ENCODE assay signal across 11 cellular contexts in genomic region chr4:124061413-124061812, GRCh38.
DNase-seq lines count a peak whose midpoint lies in the region; ATAC-seq, FAIRE-seq and TF ChIP-seq lines count a peak whose summit lies in the region.
"Had no signal": no experiment of that assay in that cellular context is flagged by ENCODE, and none has a peak within 500 bp of the region (broad histone marks: within the 10 kb centered on the region; RNA-seq: fewer than 3 reads in every experiment).

No MANE protein-coding gene starts in this region.

- TF ChIP-seq CTCF in endothelial cell of umbilical vein (IDR thresholded peaks at IDR 0.05; ENCODE audit: extremely low read depth in 1 of 2, insufficient read depth in 1 of 2, low read depth in 1 of 2, low read length in 2 of 2) (no peak), uterus (IDR thresholded peaks at IDR 0.05) (no peak), Peyer's patch (IDR thresholded peaks at IDR 0.05) (no peak)

- H3K4me1 ChIP-seq in endothelial cell of umbilical vein (ENCODE audit: control insufficient read depth, extremely low read depth, insufficient read depth, low read length) = peaks cover 19% of the 10 kb centered on the region
- H3K4me1 ChIP-seq in muscle layer of colon (ENCODE audit: insufficient read depth, low read length) = peaks cover 11% of the 10 kb centered on the region
- no peaks in the 10 kb centered on the region for H3K4me1 ChIP-seq in uterus
- no peaks in the 10 kb centered on the region for H3K4me1 ChIP-seq in Peyer's patch

- no TSS peak for BruUV-seq in endothelial cell of umbilical vein (replicated peaks; lab: Mats Ljungman, UMichigan)

- H4K20me1 ChIP-seq in endothelial cell of umbilical vein (replicated peaks; ENCODE audit: control insufficient read depth, extremely low read depth, insufficient read depth, low read length) = no peaks in the 10 kb centered on the region

- H3K79me2 ChIP-seq in endothelial cell of umbilical vein (ENCODE audit: control insufficient read depth, insufficient read depth, low read length) = no peaks in the 10 kb centered on the region

- H3K27ac ChIP-seq in endothelial cell of umbilical vein (ENCODE audit: insufficient read depth, low read depth, low read length) (no peak overlapping the region), muscle layer of colon (ENCODE audit: low read depth, low read length) (peak overlapping the region; percentile 28), uterus (peak overlapping the region; percentile 56 to 73), Peyer's patch (peak overlapping the region in 2 of 4 donors; percentile 20 to 63)

- TF ChIP-seq POLR2A in endothelial cell of umbilical vein (IDR thresholded peaks at IDR 0.05; ENCODE audit: low read depth, low read length) (no peak), uterus (IDR thresholded peaks at IDR 0.05) (no peak), Peyer's patch (IDR thresholded peaks at IDR 0.05) (no peak)

- H3K27me3 ChIP-seq in endothelial cell of umbilical vein (ENCODE audit: control insufficient read depth in 2 of 2, insufficient read depth in 2 of 2, low read length in 2 of 2) = no peaks in the 10 kb centered on the region
- no peaks in the 10 kb centered on the region for H3K27me3 ChIP-seq in muscle layer of colon (ENCODE audit: control insufficient read depth in 1 of 2, insufficient read depth in 2 of 2, low read length in 2 of 2)
- H3K27me3 ChIP-seq in uterus = no peaks in the 10 kb centered on the region
- H3K27me3 ChIP-seq in Peyer's patch = no peaks in the 10 kb centered on the region

- no peak for FAIRE-seq in endothelial cell of umbilical vein (lab: Jason Lieb, UNC)
- FAIRE-seq: GM18507 had no signal

- dilution Hi-C loops in endothelial cell of umbilical vein (cut with MboI; ENCODE audit: extremely low pct_ligation_motif_present, low sequenced_read_pairs) = no loop called here

- POLR2A ChIA-PET in endothelial cell of umbilical vein (lab: Charles Lee) (no interaction called here), HEK293T (lab: Yijun Ruan, JAX) (no interaction called here)

- H3K4me2 ChIP-seq in endothelial cell of umbilical vein (ENCODE audit: insufficient read depth, low read length) = no peak overlapping the region

- H3K9ac ChIP-seq in endothelial cell of umbilical vein (replicated peaks; ENCODE audit: extremely low read depth, insufficient read depth, low read length) = peak overlapping the region; percentile 58
- no peak overlapping the region for H3K9ac ChIP-seq in muscle layer of colon (ENCODE audit: low read length)

- no peaks in the 10 kb centered on the region for H3K9me1 ChIP-seq in endothelial cell of umbilical vein (replicated peaks; ENCODE audit: control insufficient read depth, extremely low read depth, insufficient read depth, low read length)

- H3K36me3 ChIP-seq in endothelial cell of umbilical vein (ENCODE audit: control insufficient read depth in 2 of 2, extremely low read depth in 1 of 2, insufficient read depth in 2 of 2, low read length in 2 of 2) (no peaks in the 10 kb centered on the region), muscle layer of colon (ENCODE audit: insufficient read depth, low read length) (no peaks in the 10 kb centered on the region), uterus (no peaks in the 10 kb centered on the region), Peyer's patch (no peaks in the 10 kb centered on the region)

- CTCF ChIA-PET in endothelial cell of umbilical vein (lab: Charles Lee) = interaction anchor here (0.6 to 1.2 kb wide), 2 partner anchors 21 to 288 kb away, joined by 3 to 5 read pairs; no protein-coding TSS in a partner anchor
- CTCF ChIA-PET in HEK293T (lab: Yijun Ruan, JAX) = no interaction called here

- H3K4me3 ChIP-seq in endothelial cell of umbilical vein (replicated peaks in 1 of 3; ENCODE audit: insufficient read depth in 1 of 3, low read depth in 1 of 3, low read length in 3 of 3) = no peak overlapping the region
- no peak overlapping the region for H3K4me3 ChIP-seq in muscle layer of colon (ENCODE audit: low read depth in 1 of 2, low read length in 2 of 2)
- H3K4me3 ChIP-seq in uterus = no peak overlapping the region
- no peak overlapping the region for H3K4me3 ChIP-seq in Peyer's patch

- no peak for ATAC-seq in GM21423 (IDR thresholded peaks at IDR 0.05; ENCODE audit: unreplicated experiment)
- ATAC-seq: natural killer cell treated with Interleukin-12 subunit alpha and Interleukin-12 subunit beta and Interleukin-15 and Interleukin-18, amount 100 ng/mL, for 72 hours had no signal

- H2AFZ ChIP-seq in endothelial cell of umbilical vein (ENCODE audit: low read depth, low read length) = peak overlapping the region; percentile 24

- intact Hi-C loops in endothelial cell of umbilical vein (cut with micrococcal nuclease) (loop anchor here (2.0 kb wide), 1 partner anchor 139 kb away; no protein-coding TSS in a partner anchor), uterus (cut with DNase I; ENCODE audit: low total_unique reads) (no loop called here)

- H3K9me3 ChIP-seq in endothelial cell of umbilical vein (replicated peaks; ENCODE audit: control insufficient read depth, insufficient read depth, low read length) = no peaks in the 10 kb centered on the region
- H3K9me3 ChIP-seq in muscle layer of colon (ENCODE audit: low read length) = no peaks in the 10 kb centered on the region
- no peaks in the 10 kb centered on the region for H3K9me3 ChIP-seq in uterus
- H3K9me3 ChIP-seq in Peyer's patch = no peaks in the 10 kb centered on the region

- DNase-seq in NCI-H226 (peak; percentile 21), endothelial cell of umbilical vein (ENCODE audit: low read depth, low spot score) (peak; percentile 29), uterus (no peak), HEK293T (ENCODE audit: extremely low spot score) (no peak), Peyer's patch (no peak)
- DNase-seq: activated T-cell treated with anti-CD3 and anti-CD28 coated beads, Interleukin-2, amount 50 U/mL, for 24 hours; DMS153 had no signal

TF ChIP-seq in endothelial cell of umbilical vein, 7 proteins besides CTCF, POLR2A, EP300 and RAD21:
- TF ChIP-seq POLR2AphosphoS5 (IDR thresholded peaks at IDR 0.05; ENCODE audit: insufficient read depth, low read depth, low read length) (no peak), FOS (IDR thresholded peaks at IDR 0.05; ENCODE audit: borderline replicate concordance, insufficient read depth, low read length) (no peak), GATA2 (IDR thresholded peaks at IDR 0.05; ENCODE audit: insufficient read depth, insufficient read length, low read depth, low read length) (no peak), JUN (IDR thresholded peaks at IDR 0.05; ENCODE audit: borderline replicate concordance, insufficient read depth, insufficient read length, low read depth) (no peak)

TF ChIP-seq in HEK293T, 16 proteins besides CTCF, POLR2A, EP300 and RAD21:
- TF ChIP-seq BHLHE40 (IDR thresholded peaks at IDR 0.05; ENCODE audit: borderline replicate concordance) (no peak), FOXM1 (IDR thresholded peaks at IDR 0.05; ENCODE audit: borderline replicate concordance) (no peak), TARDBP (IDR thresholded peaks at IDR 0.05) (no peak), SUZ12 (IDR thresholded peaks at IDR 0.05) (no peak), ZNF384 (IDR thresholded peaks at IDR 0.05) (no peak), FOXA1 (IDR thresholded peaks at IDR 0.05) (no peak), NFRKB (IDR thresholded peaks at IDR 0.05) (no peak), ARNT (IDR thresholded peaks at IDR 0.05) (no peak), FOXK2 (IDR thresholded peaks at IDR 0.05) (no peak), HDGF (IDR thresholded peaks at IDR 0.05; ENCODE audit: borderline replicate concordance) (no peak), L3MBTL2 (conservative IDR thresholded peaks at IDR 0.05) (no peak), CTBP1 (IDR thresholded peaks at IDR 0.05; ENCODE audit: borderline replicate concordance) (no peak), ELF4 (IDR thresholded peaks at IDR 0.05) (no peak), LEF1 (IDR thresholded peaks at IDR 0.05; ENCODE audit: borderline replicate concordance) (no peak), SP1 (IDR thresholded peaks at IDR 0.05) (no peak), PKNOX1 (IDR thresholded peaks at IDR 0.05) (no peak)

Comparison
In these comparisons a context has a peak if more than half of its experiments do, and no peak if none do; other contexts are left out.
1. DNase-seq: peak in NCI-H226 (single experiment) and endothelial cell of umbilical vein (single experiment); none in uterus (0 of 2), HEK293T (single experiment) and Peyer's patch (0 of 3).